ENCODE assay signal across 1 cellular context in genomic region chr20:25476106-25477105, GRCh38.
TF ChIP-seq lines count a peak whose summit lies in the region.

No MANE protein-coding gene starts in this region.

TF ChIP-seq in HepG2, 621 proteins besides CTCF, POLR2A, EP300 and RAD21 (continued from another document):
- TF ChIP-seq ZBTB38 (CRISPR knock-in tag; IDR thresholded peaks at IDR 0.05) (peak; percentile 53; the same call in 1 of the 2 replicates), FOSL2 (CRISPR knock-in tag; IDR thresholded peaks at IDR 0.05) (no peak), TEAD3 (CRISPR knock-in tag; optimal IDR thresholded peaks at IDR 0.05; ENCODE audit: borderline replicate concordance) (no peak), ZNF383 (CRISPR knock-in tag; IDR thresholded peaks at IDR 0.05; ENCODE audit: borderline replicate concordance) (no peak), RBM22 (optimal IDR thresholded peaks at IDR 0.05; ENCODE audit: low read length) (peak; percentile 42), ZNF768 (CRISPR knock-in tag; IDR thresholded peaks at IDR 0.05) (peak; percentile 7; the same call in 1 of the 2 replicates), ZNF543 (CRISPR knock-in tag; IDR thresholded peaks at IDR 0.05) (no peak), SRY (CRISPR knock-in tag; IDR thresholded peaks at IDR 0.05) (no peak), ZNF512B (CRISPR knock-in tag; IDR thresholded peaks at IDR 0.05; ENCODE audit: borderline replicate concordance) (no peak), HNRNPL (IDR thresholded peaks at IDR 0.05; ENCODE audit: low read depth, low read length) (no peak), MXD1 (CRISPR knock-in tag; IDR thresholded peaks at IDR 0.05) (no peak), ZNF253 (CRISPR knock-in tag; IDR thresholded peaks at IDR 0.05; ENCODE audit: borderline replicate concordance) (no peak), RXRA (CRISPR knock-in tag; IDR thresholded peaks at IDR 0.05) (no peak), FIP1L1 (IDR thresholded peaks at IDR 0.05; ENCODE audit: borderline replicate concordance, insufficient read depth, low read depth, low read length) (no peak)
